Comparison of ENCODE assay signal across 10 cellular contexts in genomic region chr1:41498809-41499208, GRCh38. TPM values are rescaled to one million over a fixed set of nuclear protein-coding genes. Genes with fewer than 3 reads are reported as not detected.
DNase-seq lines count a peak whose midpoint lies in the region; ATAC-seq and TF ChIP-seq lines count a peak whose summit lies in the region.
"Had no signal": no experiment of that assay in that cellular context is flagged by ENCODE, and none has a peak within 500 bp of the region (broad histone marks: within the 10 kb centered on the region; RNA-seq: fewer than 3 reads in every experiment).

No MANE protein-coding gene starts in this region.

- TF ChIP-seq POLR2A in prostate gland (IDR thresholded peaks at IDR 0.05), result no peak

- DNase-seq in Daoy (ENCODE audit: low read depth), result peak; percentile 82
- peak; percentile 86 for DNase-seq in RPMI7951 (ENCODE audit: low read depth)
- DNase-seq in fibroblast of the aortic adventitia (ENCODE audit: low read depth), result peak; percentile 58
- peak; percentile 91 for DNase-seq in prostate gland (ENCODE audit: low spot score)
- no peak for DNase-seq in naive thymus-derived CD8-positive, alpha-beta T cell
- no peak for DNase-seq in NOMO-1 treated with dmso at 0.1 percent for 144 hours (lab: John Stamatoyannopoulos, UW; ENCODE audit: unreplicated experiment)
- DNase-seq in head of caudate nucleus, result no peak
- no peak for DNase-seq in WTC11 (ENCODE audit: low spot score)
- DNase-seq: DMS153, glutamatergic neuron had no signal

- CTCF ChIA-PET in WTC11 (lab: Charles Lee), result interaction anchor here (1.4 to 4.0 kb wide), 3 partner anchors 14 to 17 kb away, joined by 3 to 16 read pairs (median 7); partner anchors contain the start of gene EDN2

- H3K27ac ChIP-seq in prostate gland, result peak overlapping the region; percentile 65 to 89

- no peak for ATAC-seq in naive thymus-derived CD8-positive, alpha-beta T cell
- no peak for ATAC-seq in WTC11

- intact Hi-C loops in prostate gland (cut with DNase I), result no loop called here
- intact Hi-C loops in head of caudate nucleus (cut with DNase I), result no loop called here

- peaks cover 42% of the 10 kb centered on the region for H3K4me1 ChIP-seq in prostate gland (replicated peaks)

- no peak for TF ChIP-seq CTCF in fibroblast of the aortic adventitia (IDR thresholded peaks at IDR 0.05; ENCODE audit: insufficient read depth, low read length)
- TF ChIP-seq CTCF in prostate gland (IDR thresholded peaks at IDR 0.05), result peak in 2 of 4 experiments; percentile 2 to 8
- TF ChIP-seq CTCF in WTC11 (IDR thresholded peaks at IDR 0.05), result no peak

- no peaks in the 10 kb centered on the region for H3K9me3 Mint-ChIP-seq in naive thymus-derived CD8-positive, alpha-beta T cell
- H3K9me3 Mint-ChIP-seq in WTC11, result no peaks in the 10 kb centered on the region

- H3K27me3 Mint-ChIP-seq in naive thymus-derived CD8-positive, alpha-beta T cell, result peaks cover 7 to 23% (median 17%) of the 10 kb centered on the region in 5 donors
- peaks cover 14% of the 10 kb centered on the region for H3K27me3 Mint-ChIP-seq in WTC11 (ENCODE audit: low read depth)

- H3K27ac Mint-ChIP-seq in naive thymus-derived CD8-positive, alpha-beta T cell, result no peak overlapping the region
- H3K27ac Mint-ChIP-seq in WTC11, result no peak overlapping the region

- POLR2A ChIA-PET in naive thymus-derived CD8-positive, alpha-beta T cell (lab: Charles Lee), result no interaction called here
- POLR2A ChIA-PET in WTC11 (lab: Charles Lee), result no interaction called here

- H3K36me3 ChIP-seq in prostate gland, result no peaks in the 10 kb centered on the region

- H3K9me3 ChIP-seq in prostate gland, result no peaks in the 10 kb centered on the region

- H3K4me1 Mint-ChIP-seq in naive thymus-derived CD8-positive, alpha-beta T cell, result peaks cover 3 to 8% (median 6%) of the 10 kb centered on the region in 4 donors
- H3K4me1 Mint-ChIP-seq in WTC11, result peaks cover 28% of the 10 kb centered on the region

- no peak overlapping the region for H3K4me3 ChIP-seq in fibroblast of the aortic adventitia (ENCODE audit: low read depth, low read length)
- H3K4me3 ChIP-seq in prostate gland, result no peak overlapping the region

- no peaks in the 10 kb centered on the region for H3K36me3 Mint-ChIP-seq in naive thymus-derived CD8-positive, alpha-beta T cell
- no peaks in the 10 kb centered on the region for H3K36me3 Mint-ChIP-seq in WTC11

- 48% methylated on average over 11 of the region's 12 CpGs for WGBS in prostate gland

- no peak overlapping the region for H3K4me3 Mint-ChIP-seq in naive thymus-derived CD8-positive, alpha-beta T cell
- H3K4me3 Mint-ChIP-seq in WTC11, result no peak overlapping the region

- H3K27me3 ChIP-seq in prostate gland (replicated peaks; ENCODE audit: insufficient read depth), result no peaks in the 10 kb centered on the region

TF ChIP-seq in WTC11, 78 proteins besides CTCF, POLR2A, EP300 and RAD21:
- TF ChIP-seq, protein P1, sequence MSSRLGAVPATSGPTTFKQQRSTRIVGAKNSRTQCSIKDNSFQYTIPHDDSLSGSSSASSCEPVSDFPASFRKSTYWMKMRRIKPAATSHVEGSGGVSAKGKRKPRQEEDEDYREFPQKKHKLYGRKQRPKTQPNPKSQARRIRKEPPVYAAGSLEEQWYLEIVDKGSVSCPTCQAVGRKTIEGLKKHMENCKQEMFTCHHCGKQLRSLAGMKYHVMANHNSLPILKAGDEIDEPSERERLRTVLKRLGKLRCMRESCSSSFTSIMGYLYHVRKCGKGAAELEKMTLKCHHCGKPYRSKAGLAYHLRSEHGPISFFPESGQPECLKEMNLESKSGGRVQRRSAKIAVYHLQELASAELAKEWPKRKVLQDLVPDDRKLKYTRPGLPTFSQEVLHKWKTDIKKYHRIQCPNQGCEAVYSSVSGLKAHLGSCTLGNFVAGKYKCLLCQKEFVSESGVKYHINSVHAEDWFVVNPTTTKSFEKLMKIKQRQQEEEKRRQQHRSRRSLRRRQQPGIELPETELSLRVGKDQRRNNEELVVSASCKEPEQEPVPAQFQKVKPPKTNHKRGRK (CRISPR knock-in tag; IDR thresholded peaks at IDR 0.05; ENCODE audit: borderline replicate concordance), result no peak
- TF ChIP-seq FOXK1 (CRISPR knock-in tag; IDR thresholded peaks at IDR 0.05), result no peak
TF ChIP-seq in WTC11: peak in this region for 0.

RNA-seq across cellular contexts. Expression of gene EDN2, which starts 14.3 kb away (rescaled TPM):
- 0.40 TPM in 1 of 2 replicates, not detected in the other for total RNA-seq in Daoy (2014; rRNA removed; shearing (Covaris generic))
- total RNA-seq in RPMI7951 (2014; rRNA removed; shearing (Covaris generic)), result not detected in 2 replicates
- not detected in 2 replicates for total RNA-seq in fibroblast of the aortic adventitia (ENCODE audit: low replicate concordance)
- total RNA-seq in prostate gland, result 10 to 100 TPM in 1 of 2 donors, 1 to 10 TPM in 1; 2.6 to 12.6 TPM
- total RNA-seq in naive thymus-derived CD8-positive, alpha-beta T cell, result not detected
- polyA plus RNA-seq in naive thymus-derived CD8-positive, alpha-beta T cell, result not detected
- 0.33 to 0.39 TPM in 2 of 3 replicates, not detected in the other for total RNA-seq in WTC11 (2021)

Comparison
In these comparisons a context has a peak if more than half of its experiments do, and no peak if none do; other contexts are left out.
1. DNase-seq: peak in Daoy (single experiment), RPMI7951 (single experiment), fibroblast of the aortic adventitia (single experiment) and prostate gland (single experiment); none in naive thymus-derived CD8-positive, alpha-beta T cell (0 of 10), NOMO-1 treated with dmso at 0.1 percent for 144 hours (single experiment), head of caudate nucleus (0 of 42) and WTC11 (single experiment).